Comparison of ENCODE assay signal across 29 cellular contexts in genomic region chr3:132628157-132628556, GRCh38. TPM values are rescaled to one million over a fixed set of nuclear protein-coding genes. Genes with fewer than 3 reads are reported as not detected.
"Had no signal": no experiment of that assay in that cellular context is flagged by ENCODE, and none has a peak within 500 bp of the region (broad histone marks: within the 10 kb centered on the region; RNA-seq: fewer than 3 reads in every experiment).

No MANE protein-coding gene starts in this region.

- H3K4me1 Mint-ChIP-seq: nephron progenitor cell; stimulated activated effector memory CD8-positive, alpha-beta T cell treated with anti-CD3 and anti-CD28 coated beads, Interleukin-12 subunit alpha, Interleukin-12 subunit beta, amount 100 ng/mL, for 72 hours had no signal

- H3K27me3 ChIP-seq: adrenal gland, body of pancreas, colonic mucosa, esophagus squamous epithelium, neutrophil, pancreas had no signal

- DNase-seq: activated CD4-positive, alpha-beta T cell treated with anti-CD3 and anti-CD28 coated beads for 4 hours; activated CD4-positive, alpha-beta T cell treated with anti-CD3 and anti-CD28 coated beads, Interleukin-2, amount 50 U/mL, for 4 hours; activated effector memory CD4-positive, alpha-beta T cell treated with anti-CD3 and anti-CD28 coated beads, Interleukin-2, amount 50 U/mL, for 16 hours; activated naive CD4-positive, alpha-beta T cell treated with anti-CD3 and anti-CD28 coated beads for 36 hours; activated naive CD8-positive, alpha-beta T cell treated with anti-CD3 and anti-CD28 coated beads for 36 hours; activated T-cell treated with anti-CD3 and anti-CD28 coated beads for 4 hours; adrenal gland; aorta; body of pancreas; cerebellar nuclear complex; colonic mucosa; effector CD8-positive, alpha-beta T cell; esophagus squamous epithelium; foreskin melanocyte; naive B cell; nephron progenitor cell; pancreas; small intestine; stimulated activated CD4-positive, alpha-beta T cell treated with anti-CD3 and anti-CD28 coated beads, Interleukin-4, amount 100 ng/mL, for 24 hours; trophoblast cell had no signal

- H3K4me3 Mint-ChIP-seq: activated naive CD4-positive, alpha-beta T cell treated with anti-CD3 and anti-CD28 coated beads for 36 hours; activated naive CD8-positive, alpha-beta T cell treated with anti-CD3 and anti-CD28 coated beads for 36 hours; mesothelial cell of epicardium; naive B cell; nephron progenitor cell; stimulated activated effector memory CD8-positive, alpha-beta T cell treated with anti-CD3 and anti-CD28 coated beads, Interleukin-12 subunit alpha, Interleukin-12 subunit beta, amount 100 ng/mL, for 72 hours; stimulated activated naive CD8-positive, alpha-beta T cell treated with anti-CD3 and anti-CD28 coated beads, Interleukin-15, Interleukin-2, amounts not matched to agents 100 ng/mL and 50 ng/mL, for 24 hours had no signal

- H3K4me1 ChIP-seq: body of pancreas, colonic mucosa, prostate gland had no signal

- FAIRE-seq: endometrium, pancreas, small intestine, urothelium cell line had no signal

- H3K27ac ChIP-seq: adrenal gland, body of pancreas, colonic mucosa, esophagus squamous epithelium, neutrophil, pancreas, prostate gland, thoracic aorta had no signal

- ATAC-seq: body of pancreas; stimulated activated effector memory CD8-positive, alpha-beta T cell treated with anti-CD3 and anti-CD28 coated beads, Interleukin-12 subunit alpha, Interleukin-12 subunit beta, amount 100 ng/mL, for 72 hours had no signal

- H3K27me3 Mint-ChIP-seq: activated naive CD8-positive, alpha-beta T cell treated with anti-CD3 and anti-CD28 coated beads for 36 hours; naive B cell; stimulated activated naive CD8-positive, alpha-beta T cell treated with anti-CD3 and anti-CD28 coated beads, Interleukin-15, Interleukin-2, amounts not matched to agents 100 ng/mL and 50 ng/mL, for 24 hours had no signal

- H3K36me3 ChIP-seq: colonic mucosa, prostate gland, thoracic aorta had no signal

- H3K9me3 Mint-ChIP-seq: activated naive CD4-positive, alpha-beta T cell treated with anti-CD3 and anti-CD28 coated beads for 36 hours; activated naive CD8-positive, alpha-beta T cell treated with anti-CD3 and anti-CD28 coated beads for 36 hours; mesothelial cell of epicardium; naive B cell; nephron progenitor cell; stimulated activated effector memory CD8-positive, alpha-beta T cell treated with anti-CD3 and anti-CD28 coated beads, Interleukin-12 subunit alpha, Interleukin-12 subunit beta, amount 100 ng/mL, for 72 hours; stimulated activated naive CD8-positive, alpha-beta T cell treated with anti-CD3 and anti-CD28 coated beads, Interleukin-15, Interleukin-2, amounts not matched to agents 100 ng/mL and 50 ng/mL, for 24 hours had no signal

- H3K4me3 ChIP-seq: adrenal gland, body of pancreas, colonic mucosa, esophagus squamous epithelium, pancreas, prostate gland, thoracic aorta had no signal

- H3K27ac Mint-ChIP-seq: activated naive CD4-positive, alpha-beta T cell treated with anti-CD3 and anti-CD28 coated beads for 36 hours; activated naive CD8-positive, alpha-beta T cell treated with anti-CD3 and anti-CD28 coated beads for 36 hours; mesothelial cell of epicardium; nephron progenitor cell; stimulated activated effector memory CD8-positive, alpha-beta T cell treated with anti-CD3 and anti-CD28 coated beads, Interleukin-12 subunit alpha, Interleukin-12 subunit beta, amount 100 ng/mL, for 72 hours; stimulated activated naive CD8-positive, alpha-beta T cell treated with anti-CD3 and anti-CD28 coated beads, Interleukin-15, Interleukin-2, amounts not matched to agents 100 ng/mL and 50 ng/mL, for 24 hours had no signal

- H3K9me3 ChIP-seq: adrenal gland, body of pancreas, colonic mucosa, esophagus squamous epithelium, neutrophil, pancreas, prostate gland, thoracic aorta had no signal

RNA-seq across cellular contexts. Expression of gene ACKR4, which starts 31.1 kb away (rescaled TPM):
- total RNA-seq: activated naive CD4-positive, alpha-beta T cell treated with anti-CD3 and anti-CD28 coated beads for 36 hours; T-helper 1 cell treated with Interleukin-12 subunit alpha and Interleukin-12 subunit beta and Interleukin-4 antibody, amounts not matched to agents 30 ng/mL and 1 ng/mL, for 36 hours had no signal
